ENCODE assay signal across 1 cellular context in the genomic region with DNA sequence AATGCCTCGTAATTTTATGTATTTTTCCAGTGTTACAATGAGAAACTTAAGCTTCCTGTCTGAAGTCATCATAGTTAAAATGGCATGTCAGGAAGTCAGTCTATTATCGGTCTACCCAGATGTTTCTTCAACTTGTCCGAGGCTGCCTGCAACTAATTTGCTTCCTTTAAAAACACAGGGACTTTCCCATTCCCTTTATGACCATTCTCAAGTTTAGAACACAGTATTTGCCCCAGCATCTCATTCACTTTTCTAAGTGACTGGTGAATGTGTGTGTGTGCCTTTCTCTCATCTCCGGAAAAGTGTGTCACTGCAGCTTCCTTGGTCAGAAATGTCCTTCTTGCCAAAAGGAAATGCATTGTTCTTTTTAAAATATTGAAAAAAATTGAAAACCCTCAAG.
TF ChIP-seq lines count a peak whose summit lies in the region.

No MANE protein-coding gene starts in this region.

TF ChIP-seq in HepG2, 621 proteins besides CTCF, POLR2A, EP300 and RAD21 (continued from another document):
- TF ChIP-seq, protein P1, sequence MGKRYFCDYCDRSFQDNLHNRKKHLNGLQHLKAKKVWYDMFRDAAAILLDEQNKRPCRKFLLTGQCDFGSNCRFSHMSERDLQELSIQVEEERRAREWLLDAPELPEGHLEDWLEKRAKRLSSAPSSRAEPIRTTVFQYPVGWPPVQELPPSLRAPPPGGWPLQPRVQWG (CRISPR knock-in tag; IDR thresholded peaks at IDR 0.05; ENCODE audit: borderline replicate concordance, low read depth): no peak
- TF ChIP-seq, protein P2, sequence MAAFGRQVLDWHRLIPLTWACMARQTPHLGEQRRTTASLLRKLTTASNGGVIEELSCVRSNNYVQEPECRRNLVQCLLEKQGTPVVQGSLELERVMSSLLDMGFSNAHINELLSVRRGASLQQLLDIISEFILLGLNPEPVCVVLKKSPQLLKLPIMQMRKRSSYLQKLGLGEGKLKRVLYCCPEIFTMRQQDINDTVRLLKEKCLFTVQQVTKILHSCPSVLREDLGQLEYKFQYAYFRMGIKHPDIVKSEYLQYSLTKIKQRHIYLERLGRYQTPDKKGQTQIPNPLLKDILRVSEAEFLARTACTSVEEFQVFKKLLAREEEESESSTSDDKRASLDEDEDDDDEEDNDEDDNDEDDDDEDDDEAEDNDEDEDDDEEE (CRISPR knock-in tag; IDR thresholded peaks at IDR 0.05): no peak
- TF ChIP-seq SP4 (CRISPR knock-in tag; IDR thresholded peaks at IDR 0.05): no peak
